Comparison of ENCODE assay signal across 8 cellular contexts in genomic region chr1:111221633-111222286, GRCh38. TPM values are rescaled to one million over a fixed set of nuclear protein-coding genes. Genes with fewer than 3 reads are reported as not detected.
DNase-seq lines count a peak whose midpoint lies in the region; ATAC-seq and TF ChIP-seq lines count a peak whose summit lies in the region.

No MANE protein-coding gene starts in this region.

- H3K4me3 ChIP-seq in transverse colon (no peak overlapping the region), coronary artery (no peak overlapping the region)

- peaks cover 0 to 19% (median 6%) of the 10 kb centered on the region in 4 donors for H3K4me1 ChIP-seq in transverse colon

- no peaks in the 10 kb centered on the region for H3K36me3 ChIP-seq in transverse colon

- no peaks in the 10 kb centered on the region for H3K9me3 ChIP-seq in transverse colon

- H3K27ac ChIP-seq in transverse colon (peak overlapping the region; percentile 8 to 48 (median 10)), coronary artery (no peak overlapping the region)

- DNase-seq in activated gamma-delta T cell treated with Interleukin-2 at 50 U/mL for 16 hours (peak; percentile 54), activated gamma-delta T cell (lab: John Stamatoyannopoulos, UW) (no peak), NOMO-1 (lab: John Stamatoyannopoulos, UW; ENCODE audit: unreplicated experiment in 2 of 2) (peak; percentile 83 to 88), transverse colon (peak; percentile 36), coronary artery (ENCODE audit: low spot score) (no peak), NCI-H446 treated with DMSO at 0.1 percent for 48 hours (lab: John Stamatoyannopoulos, UW) (no peak)
- peak; percentile 68 for DNase-seq in central memory CD4-positive, alpha-beta T cell

- intact Hi-C loops in transverse colon (cut with DNase I; ENCODE audit: low total_unique reads): loop anchor here (5.0 kb wide), 1 partner anchor 181 kb away; no protein-coding TSS in a partner anchor

- WGBS in transverse colon (ENCODE audit: low coverage in 1 of 2), 2 donors: 56 to 79% methylated on average over 3 to 5 of the region's 5 CpGs

- in situ Hi-C loops in transverse colon (cut with MboI; ENCODE audit: low pct_ligation_motif_present in 1 of 4, low pct_unique_long_range_greater_than_20kb in 1 of 4, low sequenced_read_pairs in 3 of 4): loop anchor here (5.0 to 25.0 kb wide), 6 partner anchors 173 to 543 kb away; partner anchors contain the start of genes DDX20 (in 1 of the 4) and RAP1A (in 1 of the 4)

- ATAC-seq in HG02763 (IDR thresholded peaks at IDR 0.05; ENCODE audit: unreplicated experiment): peak; percentile 49

- no peaks in the 10 kb centered on the region for H3K27me3 ChIP-seq in transverse colon

- TF ChIP-seq CTCF in transverse colon (IDR thresholded peaks at IDR 0.05) (no peak), coronary artery (IDR thresholded peaks at IDR 0.05) (no peak)

- no peak for TF ChIP-seq EP300 in transverse colon (IDR thresholded peaks at IDR 0.05; ENCODE audit: low read depth)

- TF ChIP-seq POLR2A in transverse colon (IDR thresholded peaks at IDR 0.05): no peak

RNA-seq across cellular contexts. Expression of gene CHI3L2, which starts 5.8 kb away (rescaled TPM):
- total RNA-seq in transverse colon: 1 to 10 TPM in 1 of 4 donors, under 1 TPM in 1, not detected in 2; 0.82 to 2.7 TPM

RNA-seq across cellular contexts. Expression of gene DENND2D, which starts 21.3 kb away (rescaled TPM):
- total RNA-seq in transverse colon: 10 to 100 TPM; 43.4 to 61.0 (median 50.7) TPM

Comparison
In these comparisons a context has a peak if more than half of its experiments do, and no peak if none do; other contexts are left out.
1. DNase-seq: peak in activated gamma-delta T cell treated with Interleukin-2 at 50 U/mL for 16 hours (single experiment), NOMO-1 (2 of 2), central memory CD4-positive, alpha-beta T cell (single experiment) and transverse colon (single experiment); none in activated gamma-delta T cell (single experiment), coronary artery (single experiment) and NCI-H446 treated with DMSO at 0.1 percent for 48 hours (single experiment).
2. H3K27ac ChIP-seq: peak in transverse colon (4 of 4); none in coronary artery (0 of 2).